Comparison of ENCODE assay signal across 8 cellular contexts in the genomic region with DNA sequence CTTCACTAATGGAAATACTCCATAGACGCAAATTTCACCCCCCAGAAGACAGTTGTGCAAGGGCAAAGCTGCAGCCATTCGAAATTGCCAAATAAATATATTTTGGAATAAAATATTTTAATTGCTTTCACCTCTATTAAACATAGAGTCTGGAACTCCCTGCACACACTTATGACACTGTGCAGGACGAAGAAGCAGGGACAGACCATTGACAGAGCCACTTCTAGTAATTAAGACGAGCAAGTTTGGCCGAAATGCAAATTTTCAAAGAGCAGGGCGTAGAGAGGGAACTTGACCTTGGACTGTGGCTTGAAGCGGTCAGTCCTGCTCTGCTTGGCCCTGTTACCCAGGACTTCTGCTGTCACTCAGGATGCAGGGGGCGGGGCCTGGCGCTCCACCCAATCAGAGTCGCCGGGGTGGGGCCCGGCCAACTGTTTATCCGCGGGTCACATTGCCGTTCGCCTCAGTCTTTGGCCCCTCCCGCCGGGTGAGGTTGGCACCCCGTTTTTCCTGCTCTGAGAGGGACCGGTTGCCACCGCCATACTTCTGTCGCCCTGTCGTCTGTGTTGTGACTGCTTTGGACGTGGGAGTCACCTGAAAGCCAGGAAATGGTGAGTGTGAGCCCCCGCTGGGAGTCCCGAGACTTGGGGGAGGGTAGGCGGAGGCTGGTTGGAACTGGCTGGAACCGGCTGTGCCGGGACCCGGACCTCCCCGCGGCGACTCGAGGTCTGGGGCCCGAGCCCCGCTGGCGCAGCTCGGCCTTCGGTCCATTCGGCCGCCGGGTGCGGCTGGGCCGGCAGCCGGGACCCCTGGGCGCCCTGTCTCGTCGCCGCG. TPM values are rescaled to one million over a fixed set of nuclear protein-coding genes. Genes with fewer than 3 reads are reported as not detected.
A peak's percentile ranks its signal among the peaks of the same experiment; 100 is the strongest.
DNase-seq lines count a peak whose midpoint lies in the region; ATAC-seq, FAIRE-seq and TF ChIP-seq lines count a peak whose summit lies in the region.

A gene (plus strand): TSS at position 466 of the 834 bp plus-strand sequence. CDS start 143 bp downstream, at position 609.

- DNase-seq in C1 segment of cervical spinal cord (lab: John Stamatoyannopoulos, UW) (peak; percentile 38 to 97 (median 95)), LHCN-M2 (ENCODE audit: low read depth) (peak; percentile 79), WERI-Rb-1 (peak; percentile 96), bronchial epithelial cell (ENCODE audit: low read depth) (peak; percentile 56), skeletal muscle cell (ENCODE audit: low read depth) (peak; percentile 35), NCI-H1694 treated with DMSO at 0.1 percent for 48 hours (lab: John Stamatoyannopoulos, UW) (no peak)

- H3K27ac ChIP-seq in WERI-Rb-1, result peak within 1 kb of the TSS; percentile 90
- peak within 1 kb of the TSS; percentile 37 for H3K27ac ChIP-seq in iPS-20b (ENCODE audit: low read length)

- H3K9me3 ChIP-seq in WERI-Rb-1 (ENCODE audit: severe bottlenecking), result peaks cover 7% of the 10 kb centered on the region
- peaks cover 4% of the 10 kb centered on the region; the same call in 1 of the 2 replicates for H3K9me3 ChIP-seq in iPS-20b (ENCODE audit: insufficient read depth, low read depth, low read length)

- no peaks in the 10 kb centered on the region for H3K4me1 ChIP-seq in iPS-20b (ENCODE audit: insufficient read depth, low read length)

- H3K36me3 ChIP-seq in WERI-Rb-1 (peaks cover 29% of the 10 kb centered on the region), bronchial epithelial cell (ENCODE audit: control insufficient read depth, insufficient read depth, low read length) (peaks cover 1% of the 10 kb centered on the region), iPS-20b (ENCODE audit: insufficient read depth, low read depth, low read length) (no peaks in the 10 kb centered on the region)

- peak within 1 kb of the TSS; percentile 89 for H3K4me3 ChIP-seq in WERI-Rb-1 (ENCODE audit: low read depth, low read length)
- H3K4me3 ChIP-seq in bronchial epithelial cell (ENCODE audit: low read depth, low read length), result peak within 1 kb of the TSS; percentile 56
- peak within 1 kb of the TSS; percentile 83 for H3K4me3 ChIP-seq in iPS-20b (ENCODE audit: low read length)
- H3K4me3 ChIP-seq in skeletal muscle cell (ENCODE audit: low read depth, low read length), result peak within 1 kb of the TSS; percentile 81

- FAIRE-seq in bronchial epithelial cell (lab: Jason Lieb, UNC), result no peak

- H3K9ac ChIP-seq in iPS-20b (ENCODE audit: low read depth, low read length), result peak within 1 kb of the TSS; percentile 81; the same call in 1 of the 2 replicates

- H3K27me3 ChIP-seq in WERI-Rb-1 (ENCODE audit: insufficient read depth, low read depth, severe bottlenecking), result no peaks in the 10 kb centered on the region
- H3K27me3 ChIP-seq in bronchial epithelial cell (ENCODE audit: control insufficient read depth, insufficient read depth, low read length), result no peaks in the 10 kb centered on the region
- no peaks in the 10 kb centered on the region for H3K27me3 ChIP-seq in iPS-20b (ENCODE audit: insufficient read depth, low read length)

- TF ChIP-seq CTCF in WERI-Rb-1 (IDR thresholded peaks at IDR 0.05; ENCODE audit: low read depth, low read length) (no peak), bronchial epithelial cell (IDR thresholded peaks at IDR 0.05; ENCODE audit: insufficient read depth, low read length, severe bottlenecking) (no peak)

- peak; percentile 39 for ATAC-seq in GM19468 (IDR thresholded peaks at IDR 0.05; ENCODE audit: extremely low read depth, unreplicated experiment)

RNA-seq across cellular contexts. Expression of the gene that starts here (rescaled TPM):
- total RNA-seq in LHCN-M2 (2014; rRNA removed) (2.5 and 2.8 TPM in 2 replicates), bronchial epithelial cell (1.6 and 4.1 TPM in 2 replicates)
- polyA plus RNA-seq in LHCN-M2 (2012), result 1.1 TPM
